ENCODE assay signal across 26 cellular contexts in the genomic region with DNA sequence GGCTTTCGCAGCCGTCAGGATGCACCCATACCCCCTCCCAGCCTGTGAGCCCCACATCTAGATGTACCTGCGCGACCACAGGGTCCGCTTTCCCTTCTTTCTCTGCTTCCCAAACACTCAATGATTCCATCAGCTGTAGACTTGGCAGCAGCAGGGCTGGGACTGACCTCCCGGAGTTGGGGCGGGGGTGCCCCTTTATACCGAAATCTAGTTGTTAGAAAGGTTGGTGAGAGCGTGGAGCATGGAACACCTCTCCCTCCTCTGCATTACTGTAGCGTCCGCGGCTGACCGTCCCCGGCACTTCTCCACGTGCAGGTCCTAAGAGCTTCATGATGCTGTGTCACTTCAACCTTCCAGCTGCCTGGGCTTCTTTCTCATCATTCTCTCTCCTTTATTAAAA. TPM values are rescaled to one million over a fixed set of nuclear protein-coding genes. Genes with fewer than 3 reads are reported as not detected.
"Had no signal": no experiment of that assay in that cellular context is flagged by ENCODE, and none has a peak within 500 bp of the region (broad histone marks: within the 10 kb centered on the region; RNA-seq: fewer than 3 reads in every experiment).

No MANE protein-coding gene starts in this region.

- H3K4me1 ChIP-seq: esophagus muscularis mucosa, gastrocnemius medialis, heart right ventricle, neural progenitor cell, transverse colon had no signal

- H3K4me3 Mint-ChIP-seq: dendritic cell treated with granulocyte-macrophage colony-stimulating factor and Interleukin-4, amounts not matched to agents 40 ng/mL and 50 ng/mL, for 4 days; effector memory CD8-positive, alpha-beta T cell; naive thymus-derived CD8-positive, alpha-beta T cell; neural progenitor cell; stimulated activated memory B cell treated with anti-CD40 and anti-IgM and Interleukin-4, amounts not matched to agents 10 μg/mL and 1 μg/mL and 100 μg/mL, for 72 hours; stimulated activated naive CD8-positive, alpha-beta T cell treated with anti-CD3 and anti-CD28 coated beads, Interleukin-15, Interleukin-2, amounts not matched to agents 100 ng/mL and 50 ng/mL, for 24 hours had no signal

- H3K4me1 Mint-ChIP-seq: naive thymus-derived CD8-positive, alpha-beta T cell; neural progenitor cell; stimulated activated memory B cell treated with anti-CD40 and anti-IgM and Interleukin-4, amounts not matched to agents 10 μg/mL and 1 μg/mL and 100 μg/mL, for 72 hours had no signal

- H3K27ac Mint-ChIP-seq: dendritic cell treated with granulocyte-macrophage colony-stimulating factor and Interleukin-4, amounts not matched to agents 40 ng/mL and 50 ng/mL, for 4 days; effector memory CD8-positive, alpha-beta T cell; naive thymus-derived CD8-positive, alpha-beta T cell; neural progenitor cell; stimulated activated memory B cell treated with anti-CD40 and anti-IgM and Interleukin-4, amounts not matched to agents 10 μg/mL and 1 μg/mL and 100 μg/mL, for 72 hours; stimulated activated naive CD8-positive, alpha-beta T cell treated with anti-CD3 and anti-CD28 coated beads, Interleukin-15, Interleukin-2, amounts not matched to agents 100 ng/mL and 50 ng/mL, for 24 hours had no signal

- H3K4me3 ChIP-seq: esophagus muscularis mucosa, gastrocnemius medialis, heart right ventricle, neural progenitor cell, transverse colon had no signal

- H3K36me3 Mint-ChIP-seq: naive thymus-derived CD8-positive, alpha-beta T cell; neural progenitor cell; stimulated activated memory B cell treated with anti-CD40 and anti-IgM and Interleukin-4, amounts not matched to agents 10 μg/mL and 1 μg/mL and 100 μg/mL, for 72 hours had no signal

- H3K9me3 ChIP-seq: transverse colon had no signal

- H3K9me3 Mint-ChIP-seq: dendritic cell treated with granulocyte-macrophage colony-stimulating factor and Interleukin-4, amounts not matched to agents 40 ng/mL and 50 ng/mL, for 4 days; effector memory CD8-positive, alpha-beta T cell; stimulated activated memory B cell treated with anti-CD40 and anti-IgM and Interleukin-4, amounts not matched to agents 10 μg/mL and 1 μg/mL and 100 μg/mL, for 72 hours had no signal

- H3K27me3 ChIP-seq: neural progenitor cell had no signal

- H3K27ac ChIP-seq: epithelial cell of prostate, esophagus muscularis mucosa, gastrocnemius medialis, heart right ventricle, neural progenitor cell, transverse colon had no signal

- H3K36me3 ChIP-seq: esophagus muscularis mucosa, gastrocnemius medialis, heart right ventricle, neural progenitor cell, transverse colon had no signal

- ATAC-seq: effector memory CD8-positive, alpha-beta T cell; gastrocnemius medialis; heart right ventricle; naive thymus-derived CD8-positive, alpha-beta T cell; stimulated activated memory B cell treated with anti-CD40 and anti-IgM and Interleukin-4, amounts not matched to agents 10 μg/mL and 1 μg/mL and 100 μg/mL, for 72 hours had no signal

- DNase-seq: cerebellar nuclear complex; effector memory CD8-positive, alpha-beta T cell; gastrocnemius medialis; heart right ventricle; hypothalamus; kidney glomerular epithelial cell; mesendoderm; naive thymus-derived CD8-positive, alpha-beta T cell; stimulated activated CD4-positive, alpha-beta T cell treated with anti-CD3 and anti-CD28 coated beads, Interleukin-15, amount 100 ng/mL, for 24 hours; stimulated activated CD4-positive, alpha-beta T cell treated with anti-CD3 and anti-CD28 coated beads, Interleukin-1b, Interleukin-23, amount 100 ng/mL, for 48 hours; stimulated activated CD4-positive, alpha-beta T cell treated with anti-CD3 and anti-CD28 coated beads, Interleukin-4, amount 100 ng/mL, for 24 hours had no signal

RNA-seq across cellular contexts. Expression of a gene that starts 21.1 kb away (rescaled TPM):
- total RNA-seq: esophagus muscularis mucosa; fibroblast of villous mesenchyme; gastrocnemius medialis; heart right ventricle; liver; lung microvascular endothelial cell; mononuclear cell; naive thymus-derived CD8-positive, alpha-beta T cell; omental fat pad; pulmonary artery endothelial cell; temporal lobe; transverse colon; urinary bladder had no signal
